Comparison of ENCODE assay signal across 1 cellular context in genomic region chr5:124908603-124909451, GRCh38.
TF ChIP-seq lines count a peak whose summit lies in the region.

No MANE protein-coding gene starts in this region.

TF ChIP-seq in GM12878, 131 proteins besides CTCF, POLR2A, EP300 and RAD21 (continued from another document):
- TF ChIP-seq ZNF592 (IDR thresholded peaks at IDR 0.05), result peak; percentile 49; the same call in 1 of the 2 replicates
- peak; percentile 96 to 97 for TF ChIP-seq IKZF2 (IDR thresholded peaks at IDR 0.05)
- TF ChIP-seq CREB1 (IDR thresholded peaks at IDR 0.05; ENCODE audit: low read depth), result peak; percentile 74
- no peak for TF ChIP-seq STAT1 (conservative IDR thresholded peaks at IDR 0.05)
- peak; percentile 13; the same call in 1 of the 2 replicates for TF ChIP-seq SPI1 (IDR thresholded peaks at IDR 0.05; ENCODE audit: borderline replicate concordance, insufficient read depth, low read depth, low read length)
- no peak for TF ChIP-seq ZNF274 (IDR thresholded peaks at IDR 0.05; ENCODE audit: insufficient read depth, insufficient read length)
